In genomic region chr4:7857238-7857701, GRCh38 we compare ENCODE assay signal across 8 cellular contexts.
DNase-seq lines count a peak whose midpoint lies in the region; ATAC-seq, FAIRE-seq and TF ChIP-seq lines count a peak whose summit lies in the region.

No MANE protein-coding gene starts in this region.

- no peak overlapping the region for H3K14ac ChIP-seq in trophoblast cell (ENCODE audit: low read length)

- no peak for TF ChIP-seq CTCF in esophagus squamous epithelium (IDR thresholded peaks at IDR 0.05)

- TF ChIP-seq POLR2A in esophagus squamous epithelium (IDR thresholded peaks at IDR 0.05) (no peak), GM12892 (IDR thresholded peaks at IDR 0.05; ENCODE audit: low read depth, low read length) (no peak)

- H3K27me3 ChIP-seq in SJSA1 (replicated peaks) (no peaks in the 10 kb centered on the region), esophagus squamous epithelium (no peaks in the 10 kb centered on the region), trophoblast cell (ENCODE audit: insufficient read depth, low read length) (no peaks in the 10 kb centered on the region)

- no peak overlapping the region for H4K8ac ChIP-seq in trophoblast cell (ENCODE audit: low read depth, low read length)

- H3K9me3 ChIP-seq in SJSA1 (replicated peaks) (no peaks in the 10 kb centered on the region), esophagus squamous epithelium (no peaks in the 10 kb centered on the region), trophoblast cell (ENCODE audit: insufficient read depth, low read depth, low read length) (peaks cover 3% of the 10 kb centered on the region)

- peaks cover 82% of the 10 kb centered on the region for H3K4me1 ChIP-seq in SJSA1 (replicated peaks)
- peaks cover 0 to 57% (median 21%) of the 10 kb centered on the region in 3 donors for H3K4me1 ChIP-seq in esophagus squamous epithelium
- H3K4me1 ChIP-seq in trophoblast cell (ENCODE audit: control insufficient read depth in 1 of 2, insufficient read depth in 2 of 2, low read length in 2 of 2): peaks cover 0 to 13% of the 10 kb centered on the region in 2 experiments

- WGBS in esophagus squamous epithelium, 2 donors: 34 to 77% methylated on average over 4 to 8 of the region's 8 CpGs
- no CpG with 5 or more reads among the region's 8 CpGs for WGBS in trophoblast cell (ENCODE audit: extremely low coverage, insufficient coverage, insufficient read length)

- ATAC-seq in GM21737 (IDR thresholded peaks at IDR 0.05; ENCODE audit: unreplicated experiment) (no peak), HG02759 (IDR thresholded peaks at IDR 0.05; ENCODE audit: unreplicated experiment) (no peak)

- H4K91ac ChIP-seq in trophoblast cell (ENCODE audit: low read depth, low read length): no peak overlapping the region

- no peak overlapping the region for H3K9ac ChIP-seq in trophoblast cell (ENCODE audit: low read length)

- H3K4ac ChIP-seq in trophoblast cell (ENCODE audit: low read depth, low read length): no peak overlapping the region

- no peak overlapping the region for H2BK120ac ChIP-seq in trophoblast cell (ENCODE audit: insufficient read depth, low read length, poor library complexity)

- no peak overlapping the region for H2AFZ ChIP-seq in trophoblast cell (ENCODE audit: insufficient read depth, low read length, poor library complexity)

- no peak overlapping the region for H2BK12ac ChIP-seq in trophoblast cell (ENCODE audit: low read length)

- H3K4me2 ChIP-seq in trophoblast cell (ENCODE audit: low read length): no peak overlapping the region

- H3K36me3 ChIP-seq in SJSA1 (peaks cover 40% of the 10 kb centered on the region), esophagus squamous epithelium (peaks cover 0 to 44% (median 0%) of the 10 kb centered on the region in 3 donors), trophoblast cell (ENCODE audit: control insufficient read depth in 1 of 2, insufficient read depth in 2 of 2, low read length in 2 of 2) (peaks cover 20 to 27% of the 10 kb centered on the region in 2 experiments)

- H3K4me3 ChIP-seq in SJSA1 (no peak overlapping the region), esophagus squamous epithelium (no peak overlapping the region), trophoblast cell (ENCODE audit: low read depth, low read length) (no peak overlapping the region)

- no peak overlapping the region for H4K12ac ChIP-seq in trophoblast cell (ENCODE audit: low read depth, low read length)

- FAIRE-seq in GM12892 (lab: Jason Lieb, UNC): no peak

- H3K27ac ChIP-seq in SJSA1: peak overlapping the region; percentile 80
- H3K27ac ChIP-seq in esophagus squamous epithelium: peak overlapping the region in 3 of 4 donors; percentile 25 to 71 (median 42)
- H3K27ac ChIP-seq in trophoblast cell (ENCODE audit: low read depth, low read length): no peak overlapping the region

- H2AK5ac ChIP-seq in trophoblast cell (ENCODE audit: low read length): no peak overlapping the region

- peaks cover 3% of the 10 kb centered on the region for H3K79me1 ChIP-seq in trophoblast cell (ENCODE audit: low read length)

- peaks cover 2% of the 10 kb centered on the region for H3K79me2 ChIP-seq in trophoblast cell (ENCODE audit: control insufficient read depth, insufficient read depth, low read length, poor library complexity)

- intact Hi-C loops in esophagus squamous epithelium (cut with DNase I): no loop called here

- no peak overlapping the region for H2BK5ac ChIP-seq in trophoblast cell (ENCODE audit: low read depth, low read length, poor library complexity)

- DNase-seq in Daoy (ENCODE audit: low read depth): peak; percentile 70
- peak; percentile 59 to 78 for DNase-seq in SJSA1 (ENCODE audit: low read depth in 1 of 2, low spot score in 2 of 2)
- no peak for DNase-seq in esophagus squamous epithelium (lab: John Stamatoyannopoulos, UW)
- peak; percentile 81 to 83 for DNase-seq in trophoblast cell
- no peak for DNase-seq in DMS114 treated with DMSO at 0.1 percent for 48 hours (lab: John Stamatoyannopoulos, UW; ENCODE audit: unreplicated experiment)
- DNase-seq in GM12892 (ENCODE audit: insufficient read length): no peak

- H3K23ac ChIP-seq in trophoblast cell (ENCODE audit: low read length): no peak overlapping the region

- H3K18ac ChIP-seq in trophoblast cell (ENCODE audit: low read length): no peak overlapping the region

Comparison
In these comparisons a context has a peak if more than half of its experiments do, and no peak if none do; other contexts are left out.
1. DNase-seq: peak in Daoy (single experiment), SJSA1 (2 of 2) and trophoblast cell (2 of 2); none in esophagus squamous epithelium (single experiment), DMS114 treated with DMSO at 0.1 percent for 48 hours (single experiment) and GM12892 (single experiment).